2 cellular contexts compared by ENCODE assay signal in the genomic region with DNA sequence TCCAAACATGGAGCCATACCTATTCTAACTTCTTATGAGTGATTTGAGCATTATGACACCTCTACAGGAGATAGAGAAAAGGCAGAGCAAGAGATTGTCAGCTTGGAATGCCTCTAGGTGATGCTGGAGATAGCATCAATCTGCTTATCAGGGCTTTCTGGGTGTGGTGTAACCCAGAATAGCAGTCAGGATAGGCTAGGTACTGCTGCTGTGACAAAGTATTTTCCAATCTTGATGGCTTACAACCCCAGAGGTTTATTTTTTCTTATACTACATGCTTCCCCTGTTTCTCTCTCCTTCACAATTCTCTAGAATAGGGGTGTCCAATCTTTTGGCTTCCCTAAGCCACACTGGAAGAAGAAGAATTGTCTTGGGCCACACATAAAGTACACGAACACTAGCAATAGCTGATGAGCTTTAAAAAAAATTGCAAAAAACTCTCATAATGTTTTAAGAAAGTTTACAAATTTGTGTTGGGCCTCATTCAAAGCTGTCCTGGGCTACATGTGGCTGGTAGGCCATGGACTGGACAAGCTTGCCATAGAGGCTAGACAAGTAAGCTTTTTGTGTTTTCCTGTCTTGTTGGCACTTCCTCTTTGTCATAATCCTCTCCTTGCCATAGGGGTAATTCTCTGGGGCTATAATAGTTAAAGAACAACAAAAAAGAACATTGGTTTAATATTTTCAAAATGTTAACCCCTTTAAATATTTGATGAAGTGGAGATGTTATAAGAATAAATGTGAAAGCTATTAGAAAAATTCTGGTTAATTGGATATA.
TF ChIP-seq lines count a peak whose summit lies in the region.

No MANE protein-coding gene starts in this region.

TF ChIP-seq in HepG2, 621 proteins besides CTCF, POLR2A, EP300 and RAD21 (continued from another document):
- TF ChIP-seq, protein P1, sequence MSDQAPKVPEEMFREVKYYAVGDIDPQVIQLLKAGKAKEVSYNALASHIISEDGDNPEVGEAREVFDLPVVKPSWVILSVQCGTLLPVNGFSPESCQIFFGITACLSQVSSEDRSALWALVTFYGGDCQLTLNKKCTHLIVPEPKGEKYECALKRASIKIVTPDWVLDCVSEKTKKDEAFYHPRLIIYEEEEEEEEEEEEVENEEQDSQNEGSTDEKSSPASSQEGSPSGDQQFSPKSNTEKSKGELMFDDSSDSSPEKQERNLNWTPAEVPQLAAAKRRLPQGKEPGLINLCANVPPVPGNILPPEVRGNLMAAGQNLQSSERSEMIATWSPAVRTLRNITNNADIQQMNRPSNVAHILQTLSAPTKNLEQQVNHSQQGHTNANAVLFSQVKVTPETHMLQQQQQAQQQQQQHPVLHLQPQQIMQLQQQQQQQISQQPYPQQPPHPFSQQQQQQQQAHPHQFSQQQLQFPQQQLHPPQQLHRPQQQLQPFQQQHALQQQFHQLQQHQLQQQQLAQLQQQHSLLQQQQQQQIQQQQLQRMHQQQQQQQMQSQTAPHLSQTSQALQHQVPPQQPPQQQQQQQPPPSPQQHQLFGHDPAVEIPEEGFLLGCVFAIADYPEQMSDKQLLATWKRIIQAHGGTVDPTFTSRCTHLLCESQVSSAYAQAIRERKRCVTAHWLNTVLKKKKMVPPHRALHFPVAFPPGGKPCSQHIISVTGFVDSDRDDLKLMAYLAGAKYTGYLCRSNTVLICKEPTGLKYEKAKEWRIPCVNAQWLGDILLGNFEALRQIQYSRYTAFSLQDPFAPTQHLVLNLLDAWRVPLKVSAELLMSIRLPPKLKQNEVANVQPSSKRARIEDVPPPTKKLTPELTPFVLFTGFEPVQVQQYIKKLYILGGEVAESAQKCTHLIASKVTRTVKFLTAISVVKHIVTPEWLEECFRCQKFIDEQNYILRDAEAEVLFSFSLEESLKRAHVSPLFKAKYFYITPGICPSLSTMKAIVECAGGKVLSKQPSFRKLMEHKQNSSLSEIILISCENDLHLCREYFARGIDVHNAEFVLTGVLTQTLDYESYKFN (CRISPR knock-in tag; conservative IDR thresholded peaks at IDR 0.05): no peak
TF ChIP-seq in HepG2: peak in this region for 1.

TF ChIP-seq in K562, 482 proteins besides CTCF, POLR2A, EP300 and RAD21 (continued from another document):
- no peak for TF ChIP-seq MTF1 (CRISPR knock-in tag; IDR thresholded peaks at IDR 0.05; ENCODE audit: borderline replicate concordance)
- TF ChIP-seq ZBTB5 (IDR thresholded peaks at IDR 0.05): no peak
- no peak for TF ChIP-seq CREBBP (IDR thresholded peaks at IDR 0.05; ENCODE audit: low read depth, low read length)
- TF ChIP-seq EWSR1 (IDR thresholded peaks at IDR 0.05; ENCODE audit: borderline replicate concordance, low read depth, partially characterized antibody): no peak
- TF ChIP-seq MECOM (CRISPR knock-in tag; IDR thresholded peaks at IDR 0.05): no peak
- peak; percentile 41 for TF ChIP-seq RBM25 (IDR thresholded peaks at IDR 0.05; ENCODE audit: low read depth, low read length, severe bottlenecking)
- TF ChIP-seq TRIM24 (IDR thresholded peaks at IDR 0.05): no peak
- TF ChIP-seq HDAC8 (tag; IDR thresholded peaks at IDR 0.05): no peak
- TF ChIP-seq ELF4 (CRISPR knock-in tag; IDR thresholded peaks at IDR 0.05): no peak
- TF ChIP-seq ARID4B (CRISPR knock-in tag; IDR thresholded peaks at IDR 0.05): no peak
- TF ChIP-seq OTX1 (CRISPR knock-in tag; IDR thresholded peaks at IDR 0.05): no peak
